ENCODE assay signal across 8 cellular contexts in genomic region chr22:17980638-17981051, GRCh38. TPM values are rescaled to one million over a fixed set of nuclear protein-coding genes. Genes with fewer than 3 reads are reported as not detected.
DNase-seq lines count a peak whose midpoint lies in the region; ATAC-seq and TF ChIP-seq lines count a peak whose summit lies in the region.

No MANE protein-coding gene starts in this region.

- peaks cover 34% of the 10 kb centered on the region for H3K4me1 Mint-ChIP-seq in activated naive CD8-positive, alpha-beta T cell (ENCODE audit: low read depth)

- H3K27ac ChIP-seq in esophagus squamous epithelium, result peak overlapping the region in 2 of 4 donors; percentile 36 to 49

- peak overlapping the region; percentile 5 for H3K27ac Mint-ChIP-seq in activated naive CD8-positive, alpha-beta T cell

- peaks cover 2% of the 10 kb centered on the region for H3K36me3 Mint-ChIP-seq in activated naive CD8-positive, alpha-beta T cell

- H3K36me3 ChIP-seq in mucosa of descending colon (ENCODE audit: low read depth) (no peaks in the 10 kb centered on the region), esophagus squamous epithelium (no peaks in the 10 kb centered on the region)

- peaks cover 10% of the 10 kb centered on the region for H3K4me1 ChIP-seq in mucosa of descending colon (ENCODE audit: low read depth)
- peaks cover 10 to 40% (median 15%) of the 10 kb centered on the region in 3 donors for H3K4me1 ChIP-seq in esophagus squamous epithelium

- intact Hi-C loops in mucosa of descending colon (cut with DNase I, micrococcal nuclease), result no loop called here
- intact Hi-C loops in esophagus squamous epithelium (cut with DNase I), result no loop called here

- H3K4me3 ChIP-seq in mucosa of descending colon, result no peak overlapping the region
- H3K4me3 ChIP-seq in esophagus squamous epithelium, result peak overlapping the region in 2 of 4 donors; percentile 14 to 30

- no peak for TF ChIP-seq POLR2A in esophagus squamous epithelium (IDR thresholded peaks at IDR 0.05)

- ATAC-seq in mucosa of descending colon (peak; percentile 98), GM19328 (IDR thresholded peaks at IDR 0.05; ENCODE audit: unreplicated experiment) (no peak), HG03460 (IDR thresholded peaks at IDR 0.05; ENCODE audit: unreplicated experiment) (no peak)

- no peak for TF ChIP-seq CTCF in mucosa of descending colon (IDR thresholded peaks at IDR 0.05)
- TF ChIP-seq CTCF in esophagus squamous epithelium (IDR thresholded peaks at IDR 0.05), result no peak

- peak; percentile 27 for DNase-seq in COLO668 (lab: John Stamatoyannopoulos, UW; ENCODE audit: unreplicated experiment)
- DNase-seq in SK-N-DZ (ENCODE audit: low spot score), result peak; percentile 73
- DNase-seq in mucosa of descending colon, result peak; percentile 84 to 87 (median 84)
- DNase-seq in NCI-H1417 treated with DMSO at 0.1 percent for 48 hours (lab: John Stamatoyannopoulos, UW), result no peak
- DNase-seq in esophagus squamous epithelium (lab: John Stamatoyannopoulos, UW), result no peak

- H3K9me3 ChIP-seq in mucosa of descending colon (no peaks in the 10 kb centered on the region), esophagus squamous epithelium (no peaks in the 10 kb centered on the region)

- H3K27me3 Mint-ChIP-seq in activated naive CD8-positive, alpha-beta T cell, result no peaks in the 10 kb centered on the region

- H3K4me3 Mint-ChIP-seq in activated naive CD8-positive, alpha-beta T cell, result peak overlapping the region; percentile 78

- H3K9me3 Mint-ChIP-seq in activated naive CD8-positive, alpha-beta T cell (ENCODE audit: low read depth), result no peaks in the 10 kb centered on the region

- 14 to 15% methylated on average over 13 of the region's 13 CpGs for WGBS in esophagus squamous epithelium, 2 donors

- H3K27me3 ChIP-seq in esophagus squamous epithelium, result no peaks in the 10 kb centered on the region

RNA-seq across cellular contexts. Expression of gene MICAL3, which starts 43.7 kb away (rescaled TPM):
- 13.9 and 17.8 TPM in 2 replicates for polyA plus RNA-seq in SK-N-DZ (2014; cell fraction: cytosol; rRNA removed)
- polyA plus RNA-seq in SK-N-DZ (2014; cell fraction: nucleus; rRNA removed), result 12.3 and 33.7 TPM in 2 replicates
- 100 to 1,000 TPM in 2 of 3 donors, 10 to 100 TPM in 1; 75.8 to 135 (median 129) TPM for total RNA-seq in mucosa of descending colon
- total RNA-seq in esophagus squamous epithelium, result 10 to 100 TPM; 11.2 to 30.9 (median 15.9) TPM

Comparison
In these comparisons a context has a peak if more than half of its experiments do, and no peak if none do; other contexts are left out.
1. DNase-seq: peak in COLO668 (single experiment), SK-N-DZ (single experiment) and mucosa of descending colon (3 of 3); none in NCI-H1417 treated with DMSO at 0.1 percent for 48 hours (single experiment) and esophagus squamous epithelium (single experiment).